1 cellular context compared by ENCODE assay signal in the genomic region with DNA sequence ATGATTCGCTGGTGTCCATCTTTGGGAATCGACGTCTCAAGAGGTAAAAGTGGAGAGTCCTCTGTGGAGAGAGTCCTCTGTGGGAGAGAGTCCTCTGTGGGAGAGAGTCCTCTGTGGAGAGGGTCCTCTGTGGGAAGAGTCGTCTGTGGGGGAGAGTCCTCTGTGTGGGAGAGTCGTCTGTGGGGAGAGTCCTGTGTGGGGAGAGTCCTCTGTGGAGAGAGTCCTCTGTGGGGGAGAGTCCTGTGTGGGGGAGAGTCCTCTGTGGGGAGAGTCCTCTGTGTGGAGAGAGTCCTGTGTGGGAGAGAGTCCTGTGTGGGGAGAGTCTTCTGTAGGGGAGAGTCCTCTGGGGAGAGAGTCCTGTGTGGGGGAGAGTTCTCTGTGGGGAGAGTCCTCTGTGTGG.
A peak's percentile ranks its signal among the peaks of the same experiment; 100 is the strongest.
TF ChIP-seq lines count a peak whose summit lies in the region.

No MANE protein-coding gene starts in this region.

TF ChIP-seq in K562, 482 proteins besides CTCF, POLR2A, EP300 and RAD21:
- TF ChIP-seq, protein P1, sequence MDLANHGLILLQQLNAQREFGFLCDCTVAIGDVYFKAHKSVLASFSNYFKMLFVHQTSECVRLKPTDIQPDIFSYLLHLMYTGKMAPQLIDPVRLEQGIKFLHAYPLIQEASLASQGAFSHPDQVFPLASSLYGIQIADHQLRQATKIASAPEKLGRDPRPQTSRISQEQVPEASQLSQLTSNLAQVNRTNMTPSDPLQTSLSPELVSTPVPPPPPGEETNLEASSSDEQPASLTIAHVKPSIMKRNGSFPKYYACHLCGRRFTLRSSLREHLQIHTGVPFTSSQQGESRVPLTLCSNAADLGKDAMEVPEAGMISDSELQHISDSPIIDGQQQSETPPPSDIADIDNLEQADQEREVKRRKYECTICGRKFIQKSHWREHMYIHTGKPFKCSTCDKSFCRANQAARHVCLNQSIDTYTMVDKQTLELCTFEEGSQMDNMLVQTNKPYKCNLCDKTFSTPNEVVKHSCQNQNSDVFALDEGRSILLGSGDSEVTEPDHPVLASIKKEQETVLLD (IDR thresholded peaks at IDR 0.05): peak; percentile 47; the same call in 1 of the 2 replicates
- TF ChIP-seq ZBTB7A (IDR thresholded peaks at IDR 0.05; ENCODE audit: borderline replicate concordance, control insufficient read depth, low read depth, low read length) (no peak), ZNF445 (CRISPR knock-in tag; IDR thresholded peaks at IDR 0.05; ENCODE audit: low read depth) (no peak)
